Comparison of ENCODE assay signal across 8 cellular contexts in the genomic region with DNA sequence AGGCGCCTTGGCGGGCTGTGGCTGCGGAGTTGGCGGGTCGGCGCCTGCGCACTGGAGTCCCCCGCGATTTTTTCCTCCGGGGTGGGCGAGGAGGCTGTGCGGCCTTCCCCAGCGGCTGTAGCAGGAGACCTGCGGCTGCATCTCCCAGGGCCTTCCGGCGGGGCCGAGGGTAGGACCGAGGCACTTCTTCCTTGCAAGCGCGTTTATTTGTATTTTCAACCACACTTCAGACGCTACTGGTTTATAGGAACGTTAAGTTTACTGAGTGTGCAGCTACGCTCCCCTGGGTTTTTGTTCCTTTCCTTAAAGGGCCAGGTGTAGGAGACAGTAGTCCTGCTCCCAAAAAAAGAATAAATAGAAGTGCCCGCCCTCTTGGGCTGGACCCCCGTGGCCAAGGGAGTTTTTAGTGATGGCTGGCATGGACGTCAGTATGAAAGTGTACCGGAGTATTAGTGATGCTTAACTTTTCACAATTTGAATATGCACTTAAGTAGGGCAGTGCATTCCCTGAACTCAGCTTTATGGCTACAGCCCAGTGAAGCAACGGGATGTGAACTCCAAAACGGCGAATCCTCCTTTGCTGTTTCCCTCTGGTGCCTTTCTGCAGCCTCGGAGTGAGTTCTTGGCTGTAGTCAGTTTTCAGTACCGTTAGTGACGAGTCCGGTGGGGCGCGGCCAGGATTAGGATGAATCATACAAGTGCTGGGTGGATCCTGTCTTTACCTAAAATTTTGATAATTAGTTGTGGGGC. TPM values are rescaled to one million over a fixed set of nuclear protein-coding genes. Genes with fewer than 3 reads are reported as not detected.
DNase-seq lines count a peak whose midpoint lies in the region; ATAC-seq and TF ChIP-seq lines count a peak whose summit lies in the region.

No MANE protein-coding gene starts in this region.

- 0 to 1% (median 0%) methylated on average over 29 to 36 of the region's 36 CpGs for WGBS in spleen, 5 donors

- peak overlapping the region; percentile 69 to 88 for H3K4me3 ChIP-seq in cardiac fibroblast (replicated peaks in 1 of 2; ENCODE audit: low read depth in 2 of 2, low read length in 2 of 2)
- H3K4me3 ChIP-seq in spleen: peak overlapping the region; percentile 62 to 99 (median 94)

- H3K27ac Mint-ChIP-seq in activated B cell treated with CpG ODN at 0.5 μM for 24 hours: peak overlapping the region; percentile 100

- TF ChIP-seq POLR2A in GM15510 (IDR thresholded peaks at IDR 0.05; ENCODE audit: borderline replicate concordance, extremely low read depth, insufficient read length) (peak; percentile 78), spleen (IDR thresholded peaks at IDR 0.05) (no peak)

- TF ChIP-seq CTCF in activated B cell treated with CpG ODN at 0.5 μM for 24 hours (IDR thresholded peaks at IDR 0.05) (no peak), cardiac fibroblast (IDR thresholded peaks at IDR 0.05; ENCODE audit: low read depth, low read length) (no peak), spleen (IDR thresholded peaks at IDR 0.05 in 8 of 11, conservative IDR thresholded peaks at IDR 0.05 in 3 of 11) (no peak)

- POLR2A ChIA-PET in activated B cell treated with CpG ODN at 0.5 μM for 24 hours (lab: Charles Lee): interaction anchor here (2.1 kb wide), 1 partner anchor 18 kb away, joined by 26 read pairs; a partner anchor contains a TSS

- peaks cover 14% of the 10 kb centered on the region for H3K36me3 Mint-ChIP-seq in activated B cell treated with CpG ODN at 0.5 μM for 24 hours (ENCODE audit: low read depth)

- CTCF ChIA-PET in activated B cell treated with CpG ODN at 0.5 μM for 24 hours (lab: Charles Lee): interaction anchor here (0.9 to 1.0 kb wide), 2 partner anchors 18 to 21 kb away, joined by 3 read pairs; a partner anchor contains a TSS

- H3K27me3 ChIP-seq in spleen (replicated peaks in 1 of 7): peaks cover 0 to 6% (median 0%) of the 10 kb centered on the region in 7 donors

- H3K27me3 Mint-ChIP-seq in activated B cell treated with CpG ODN at 0.5 μM for 24 hours: no peaks in the 10 kb centered on the region

- H3K9me3 ChIP-seq in spleen: no peaks in the 10 kb centered on the region

- ATAC-seq in HG02798 (IDR thresholded peaks at IDR 0.05; ENCODE audit: poor library complexity, unreplicated experiment) (peak; percentile 18), activated B cell treated with CpG ODN at 0.5 μM for 24 hours (ENCODE audit: low read depth) (peak; percentile 13), GM19328 (IDR thresholded peaks at IDR 0.05; ENCODE audit: unreplicated experiment) (no peak)

- peaks cover 41% of the 10 kb centered on the region for H3K4me1 Mint-ChIP-seq in activated B cell treated with CpG ODN at 0.5 μM for 24 hours

- H3K4me1 ChIP-seq in spleen: peaks cover 18 to 71% (median 47%) of the 10 kb centered on the region in 6 donors

- peak overlapping the region; percentile 89 to 93 (median 92) for H3K27ac ChIP-seq in spleen

- no peaks in the 10 kb centered on the region for H3K9me3 Mint-ChIP-seq in activated B cell treated with CpG ODN at 0.5 μM for 24 hours

- intact Hi-C loops in activated B cell treated with CpG ODN at 0.5 μM for 24 hours (cut with micrococcal nuclease) (loop anchor here (2.0 to 10.0 kb wide), 6 partner anchors 41 to 1749 kb away; a partner anchor contains a TSS), spleen (cut with DNase I; ENCODE audit: low total_unique reads) (no loop called here)

- peak overlapping the region; percentile 100 for H3K4me3 Mint-ChIP-seq in activated B cell treated with CpG ODN at 0.5 μM for 24 hours

- peaks cover 0 to 14% (median 2%) of the 10 kb centered on the region in 6 donors for H3K36me3 ChIP-seq in spleen

- peak; percentile 42 for DNase-seq in NCI-H1694 (lab: John Stamatoyannopoulos, UW)
- DNase-seq in activated B cell treated with CpG ODN at 0.5 μM for 24 hours: peak; percentile 49
- DNase-seq in cardiac fibroblast (ENCODE audit: low read depth in 2 of 2): peak; percentile 83 to 88
- peak; percentile 82 for DNase-seq in iris pigment epithelial cell (ENCODE audit: low read depth)
- peak; percentile 98 for DNase-seq in spleen

RNA-seq across cellular contexts. Expression of a gene that starts 1.0 kb away (rescaled TPM):
- total RNA-seq in activated B cell treated with CpG ODN at 0.5 μM for 24 hours: 11.9 and 13.3 TPM in 2 replicates
- 10 to 100 TPM in 3 of 7 donors, 1 to 10 TPM in 4; 7.0 to 15.0 (median 9.9) TPM for total RNA-seq in spleen
- polyA plus RNA-seq in spleen: 1 to 10 TPM; 4.8 to 6.7 (median 5.4) TPM

RNA-seq across cellular contexts. Expression of a gene that starts 18.7 kb away (rescaled TPM):
- total RNA-seq in activated B cell treated with CpG ODN at 0.5 μM for 24 hours (20.7 and 21.3 TPM in 2 replicates), spleen (10 to 100 TPM; 17.2 to 56.4 (median 28.2) TPM)
- 10 to 100 TPM in 2 of 3 donors, 1 to 10 TPM in 1; 9.6 to 20.0 (median 10.4) TPM for polyA plus RNA-seq in spleen

Comparison
In these comparisons a context has a peak if more than half of its experiments do, and no peak if none do; other contexts are left out.
1. DNase-seq: peak in every context shown above with its lines; median percentile 98 in spleen; 86 in cardiac fibroblast; 82 in iris pigment epithelial cell; 49 in activated B cell treated with CpG ODN at 0.5 μM for 24 hours; 42 in NCI-H1694.